ENCODE assay signal across 6 cellular contexts in the genomic region with DNA sequence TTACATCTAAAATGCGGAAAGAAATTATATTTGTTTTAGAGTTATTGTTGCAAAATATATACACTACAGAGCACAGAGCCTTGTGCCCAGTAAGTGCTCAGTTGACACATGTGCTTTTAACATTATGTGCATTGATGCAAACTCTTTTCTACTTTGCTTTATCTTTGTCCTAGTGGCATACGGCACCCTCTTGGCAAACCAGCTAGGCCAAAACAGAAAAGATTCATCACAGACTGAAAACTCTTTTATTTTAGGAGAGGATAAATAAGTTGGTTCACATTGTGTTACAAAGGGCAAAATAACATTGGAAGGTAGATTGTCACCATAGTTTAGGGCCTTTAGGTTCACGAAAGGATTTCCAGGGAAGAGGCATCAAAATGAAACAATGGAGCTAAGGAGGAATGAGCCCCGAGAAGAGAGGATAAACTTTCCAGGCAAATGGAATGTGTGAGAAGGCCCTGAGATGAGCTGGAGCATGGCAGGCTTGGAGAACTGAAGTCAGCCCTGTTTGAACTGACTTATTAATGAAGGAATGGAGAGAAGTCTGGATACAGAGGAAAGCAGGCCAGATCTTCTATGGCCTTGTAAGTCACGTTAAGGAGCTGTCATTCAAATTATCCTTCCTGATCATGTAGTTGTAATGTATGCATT.
"Had no signal": no experiment of that assay in that cellular context is flagged by ENCODE, and none has a peak within 500 bp of the region (broad histone marks: within the 10 kb centered on the region; RNA-seq: fewer than 3 reads in every experiment).

No MANE protein-coding gene starts in this region.

- H3K9me3 Mint-ChIP-seq: IgD-negative memory B cell had no signal

- H3K27ac ChIP-seq: HL-60 had no signal

- H3K27ac Mint-ChIP-seq: IgD-negative memory B cell had no signal

- DNase-seq: KBM-7, KG1 had no signal

- FAIRE-seq: HepG2, HTR-8/SVneo had no signal

- ATAC-seq: HepG2 had no signal
